In genomic region chr16:88907768-88908167, GRCh38 we compare ENCODE assay signal across 19 cellular contexts. TPM values are rescaled to one million over a fixed set of nuclear protein-coding genes. Genes with fewer than 3 reads are reported as not detected.
DNase-seq lines count a peak whose midpoint lies in the region; TF ChIP-seq lines count a peak whose summit lies in the region.
"Had no signal": no experiment of that assay in that cellular context is flagged by ENCODE, and none has a peak within 500 bp of the region (broad histone marks: within the 10 kb centered on the region; RNA-seq: fewer than 3 reads in every experiment).

No MANE protein-coding gene starts in this region.

- peaks cover 13% of the 10 kb centered on the region for H3K27me3 ChIP-seq in brain microvascular endothelial cell (replicated peaks)
- peaks cover 0 to 53% of the 10 kb centered on the region in 2 experiments for H3K27me3 ChIP-seq in mesenchymal stem cell (ENCODE audit: control insufficient read depth in 1 of 2, insufficient read depth in 1 of 2, low read length in 2 of 2)
- no peaks in the 10 kb centered on the region for H3K27me3 ChIP-seq in H7 (ENCODE audit: control insufficient read depth, insufficient read depth, low read length)
- H3K27me3 ChIP-seq in ascending aorta: no peaks in the 10 kb centered on the region
- H3K27me3 ChIP-seq: neutrophil, vagina had no signal

- H3K4me3 ChIP-seq in AG10803 (ENCODE audit: low read length): no peak overlapping the region
- H3K4me3 ChIP-seq in brain microvascular endothelial cell (ENCODE audit: low read depth, low read length): no peak overlapping the region
- H3K4me3 ChIP-seq in mesenchymal stem cell (ENCODE audit: insufficient read depth in 1 of 2, low read depth in 1 of 2, low read length in 2 of 2): no peak overlapping the region
- no peak overlapping the region for H3K4me3 ChIP-seq in H7 (ENCODE audit: insufficient read depth, low read depth, low read length)
- H3K4me3 ChIP-seq in ascending aorta: no peak overlapping the region
- H3K4me3 ChIP-seq: vagina had no signal

- no peak overlapping the region for H4K91ac ChIP-seq in mesenchymal stem cell (ENCODE audit: low read length)

- in situ Hi-C loops in brain microvascular endothelial cell (cut with HindIII; ENCODE audit: low pct_ligation_motif_present, low sequenced_read_pairs): no loop called here

- peak overlapping the region in 1 of 2 experiments; percentile 66 for H3K14ac ChIP-seq in mesenchymal stem cell (ENCODE audit: low read length in 2 of 2)

- 85% methylated on average over 2 of the region's 4 CpGs for WGBS in mesenchymal stem cell

- H3K27ac ChIP-seq in brain microvascular endothelial cell (no peak overlapping the region), mesenchymal stem cell (ENCODE audit: low read length, poor library complexity, severe bottlenecking) (no peak overlapping the region), ascending aorta (no peak overlapping the region)
- H3K27ac ChIP-seq: neutrophil, vagina had no signal

- peak; percentile 13 for DNase-seq in AG10803 (ENCODE audit: low read depth)
- DNase-seq in HT1080 (ENCODE audit: low read depth): peak; percentile 64
- DNase-seq in brain microvascular endothelial cell: peak; percentile 28
- DNase-seq in mesenchymal stem cell: peak; percentile 30
- DNase-seq in H7: no peak
- DNase-seq in ascending aorta (ENCODE audit: low spot score in 2 of 2): no peak
- no peak for DNase-seq in NCI-H2029 (lab: John Stamatoyannopoulos, UW)
- DNase-seq in NK-92 (lab: John Stamatoyannopoulos, UW; ENCODE audit: unreplicated experiment): no peak
- DNase-seq: activated CD4-positive, alpha-beta memory T cell treated with anti-CD3 and anti-CD28 coated beads for 36 hours; activated naive CD8-positive, alpha-beta T cell treated with anti-CD3 and anti-CD28 coated beads, Interleukin-2, amount 10 ng/mL, durations not matched to agents 7 days and 5 days; activated T-cell treated with anti-CD3 and anti-CD28 coated beads, Interleukin-2, amount 50 U/mL, for 48 hours; effector memory CD8-positive, alpha-beta T cell; GF-D8; MM.1S; NCI-H2029 treated with DMSO at 0.1 percent for 48 hours; NCI-H526 treated with DMSO at 0.1 percent for 48 hours had no signal

- H2AFZ ChIP-seq in mesenchymal stem cell (ENCODE audit: low read depth, low read length): no peak overlapping the region

- no peak overlapping the region for H3K23ac ChIP-seq in mesenchymal stem cell (ENCODE audit: low read length in 2 of 2)

- H3K36me3 ChIP-seq in brain microvascular endothelial cell (replicated peaks): no peaks in the 10 kb centered on the region
- no peaks in the 10 kb centered on the region for H3K36me3 ChIP-seq in mesenchymal stem cell (ENCODE audit: control insufficient read depth in 1 of 2, insufficient read depth in 2 of 2, low read depth in 1 of 2, low read length in 2 of 2)
- no peaks in the 10 kb centered on the region for H3K36me3 ChIP-seq in H7 (replicated peaks; ENCODE audit: control insufficient read depth, insufficient read depth, low read length)
- no peaks in the 10 kb centered on the region for H3K36me3 ChIP-seq in ascending aorta
- H3K36me3 ChIP-seq: vagina had no signal

- H3K18ac ChIP-seq in mesenchymal stem cell (ENCODE audit: low read depth in 1 of 2, low read length in 2 of 2): no peak overlapping the region

- no peak overlapping the region for H2AK5ac ChIP-seq in mesenchymal stem cell (ENCODE audit: low read length, severe bottlenecking)

- H4K8ac ChIP-seq in mesenchymal stem cell (ENCODE audit: low read length): no peak overlapping the region

- no peak overlapping the region for H3K4ac ChIP-seq in mesenchymal stem cell (ENCODE audit: low read depth in 1 of 2, low read length in 2 of 2)

- H2BK5ac ChIP-seq in mesenchymal stem cell (ENCODE audit: low read depth, low read length, poor library complexity, severe bottlenecking): no peak overlapping the region

- H3K4me2 ChIP-seq in mesenchymal stem cell (ENCODE audit: low read length, poor library complexity, severe bottlenecking): no peak overlapping the region

- H2BK12ac ChIP-seq in mesenchymal stem cell (ENCODE audit: low read length in 2 of 2): no peak overlapping the region

- no peak overlapping the region for H2BK120ac ChIP-seq in mesenchymal stem cell (ENCODE audit: low read depth, low read length)

- TF ChIP-seq CTCF in AG10803 (conservative IDR thresholded peaks at IDR 0.05; ENCODE audit: low read length) (no peak), brain microvascular endothelial cell (IDR thresholded peaks at IDR 0.05; ENCODE audit: low read depth, low read length, missing control alignments) (no peak), ascending aorta (IDR thresholded peaks at IDR 0.05) (no peak)

- no peak overlapping the region for H2BK15ac ChIP-seq in mesenchymal stem cell (ENCODE audit: low read depth, poor library complexity, severe bottlenecking)

- H3K9me3 ChIP-seq in mesenchymal stem cell (ENCODE audit: control insufficient read depth, low read length) (no peaks in the 10 kb centered on the region), ascending aorta (no peaks in the 10 kb centered on the region)
- H3K9me3 ChIP-seq: neutrophil, vagina had no signal

- H3K79me1 ChIP-seq in mesenchymal stem cell (replicated peaks; ENCODE audit: low read length, poor library complexity, severe bottlenecking): no peaks in the 10 kb centered on the region

- no peak overlapping the region for H3K9ac ChIP-seq in mesenchymal stem cell (ENCODE audit: low read length)

- H3K4me1 ChIP-seq in mesenchymal stem cell (ENCODE audit: control insufficient read depth, insufficient read depth, low read depth, low read length) (peaks cover 8% of the 10 kb centered on the region), ascending aorta (no peaks in the 10 kb centered on the region)
- H3K4me1 ChIP-seq: vagina had no signal

- intact Hi-C loops in ascending aorta (cut with DNase I): no loop called here

RNA-seq across cellular contexts. Expression of gene PABPN1L, which starts 41.3 kb away (rescaled TPM):
- not detected in 2 replicates for total RNA-seq in HT1080 (2014; rRNA removed; shearing (Covaris generic))
- polyA plus RNA-seq in HT1080 (2015; cell fraction: cytosol; rRNA removed): not detected in 2 replicates
- polyA plus RNA-seq in HT1080 (2015; cell fraction: nucleus; rRNA removed): not detected in 2 replicates
- polyA plus RNA-seq in mesenchymal stem cell (2013, experiment 1 of 2): not detected
- polyA plus RNA-seq in mesenchymal stem cell (2013, experiment 2 of 2): not detected
- total RNA-seq in H7 (2014; rRNA removed; shearing (Covaris generic)): not detected in 2 replicates
- total RNA-seq in ascending aorta: not detected
- total RNA-seq: activated CD4-positive, alpha-beta memory T cell treated with anti-CD3 and anti-CD28 coated beads for 36 hours; activated naive CD8-positive, alpha-beta T cell treated with anti-CD3 and anti-CD28 coated beads, Interleukin-2, amount 10 ng/mL, durations not matched to agents 7 days and 5 days; H4; vagina had no signal

RNA-seq across cellular contexts. Expression of gene TRAPPC2L, which starts 50.8 kb away (rescaled TPM):
- total RNA-seq in HT1080 (2014; rRNA removed; shearing (Covaris generic)): 58.5 and 74.3 TPM in 2 replicates
- polyA plus RNA-seq in HT1080 (2015; cell fraction: cytosol; rRNA removed): 29.3 and 33.7 TPM in 2 replicates
- 24.2 and 25.7 TPM in 2 replicates for polyA plus RNA-seq in HT1080 (2015; cell fraction: nucleus; rRNA removed)
- polyA plus RNA-seq in mesenchymal stem cell (2013, experiment 1 of 2): 111 TPM
- polyA plus RNA-seq in mesenchymal stem cell (2013, experiment 2 of 2): 108 TPM
- 56.2 and 56.6 TPM in 2 replicates for total RNA-seq in H7 (2014; rRNA removed; shearing (Covaris generic))
- total RNA-seq in ascending aorta: 7.6 TPM

RNA-seq across cellular contexts. Expression of gene GALNS, which starts 51.0 kb away (rescaled TPM):
- 5.1 and 7.4 TPM in 2 replicates for total RNA-seq in HT1080 (2014; rRNA removed; shearing (Covaris generic))
- polyA plus RNA-seq in HT1080 (2015; cell fraction: cytosol; rRNA removed): 16.9 and 22.8 TPM in 2 replicates
- 27.1 and 36.0 TPM in 2 replicates for polyA plus RNA-seq in HT1080 (2015; cell fraction: nucleus; rRNA removed)
- 34.8 TPM for polyA plus RNA-seq in mesenchymal stem cell (2013, experiment 1 of 2)
- polyA plus RNA-seq in mesenchymal stem cell (2013, experiment 2 of 2): 32.9 TPM
- total RNA-seq in H7 (2014; rRNA removed; shearing (Covaris generic)): 6.7 and 17.1 TPM in 2 replicates
- 62.2 TPM for total RNA-seq in ascending aorta

Comparison
In these comparisons a context has a peak if more than half of its experiments do, and no peak if none do; other contexts are left out.
1. DNase-seq: peak in AG10803 (single experiment), HT1080 (single experiment), brain microvascular endothelial cell (single experiment) and mesenchymal stem cell (single experiment); none in H7 (single experiment), ascending aorta (0 of 2), NCI-H2029 (single experiment) and NK-92 (single experiment).